Comparison of ENCODE assay signal across 15 cellular contexts in genomic region chr11:47778878-47779483, GRCh38. TPM values are rescaled to one million over a fixed set of nuclear protein-coding genes. Genes with fewer than 3 reads are reported as not detected.
DNase-seq lines count a peak whose midpoint lies in the region; ATAC-seq and TF ChIP-seq lines count a peak whose summit lies in the region.
"Had no signal": no experiment of that assay in that cellular context is flagged by ENCODE, and none has a peak within 500 bp of the region (broad histone marks: within the 10 kb centered on the region; RNA-seq: fewer than 3 reads in every experiment).

No MANE protein-coding gene starts in this region.

- intact Hi-C loops in left ventricle myocardium superior (cut with micrococcal nuclease) = no loop called here

- H3K9me3 Mint-ChIP-seq in central memory CD8-positive, alpha-beta T cell = no peaks in the 10 kb centered on the region
- no peaks in the 10 kb centered on the region for H3K9me3 Mint-ChIP-seq in GM23338
- H3K9me3 Mint-ChIP-seq: CD4-positive, alpha-beta memory T cell had no signal

- H3K27me3 ChIP-seq in osteoblast (ENCODE audit: insufficient read depth, low read length) (no peaks in the 10 kb centered on the region), GM23338 (ENCODE audit: insufficient read depth) (no peaks in the 10 kb centered on the region)
- H3K27me3 ChIP-seq: BE2C had no signal

- H2AFZ ChIP-seq in osteoblast (ENCODE audit: low read length) = no peak overlapping the region
- H2AFZ ChIP-seq in GM23338 = no peak overlapping the region

- H4K20me1 ChIP-seq in osteoblast (ENCODE audit: insufficient read depth, low read length) (no peaks in the 10 kb centered on the region), GM23338 (replicated peaks; ENCODE audit: insufficient read depth) (peaks cover 3% of the 10 kb centered on the region; the same call in 1 of the 2 replicates)

- no peaks in the 10 kb centered on the region for H3K9me2 ChIP-seq in GM23338 (ENCODE audit: insufficient read depth)

- H3K4me1 Mint-ChIP-seq in central memory CD8-positive, alpha-beta T cell = no peaks in the 10 kb centered on the region
- H3K4me1 Mint-ChIP-seq in GM23338 = no peaks in the 10 kb centered on the region
- H3K4me1 Mint-ChIP-seq: CD4-positive, alpha-beta memory T cell had no signal

- TF ChIP-seq CTCF in osteoblast (IDR thresholded peaks at IDR 0.05; ENCODE audit: extremely low read depth, low read depth, low read length) (no peak), GM23338 (conservative IDR thresholded peaks at IDR 0.05; ENCODE audit: low read depth in 2 of 2) (no peak)

- DNase-seq in SK-N-MC (ENCODE audit: low read depth, low spot score) (no peak), left ventricle myocardium superior (no peak), osteoblast (ENCODE audit: insufficient read length, low spot score, missing footprints) (peak; percentile 17), DMS 273 (lab: John Stamatoyannopoulos, UW; ENCODE audit: unreplicated experiment) (no peak), foreskin melanocyte (no peak), GM23338 (ENCODE audit: low spot score) (no peak)
- no peak for DNase-seq in central memory CD8-positive, alpha-beta T cell (ENCODE audit: low spot score in 2 of 2)
- DNase-seq: BE2C; CD4-positive, alpha-beta memory T cell; DMS153; DMS79 treated with DMSO at 0.1 percent for 48 hours; EL had no signal

- H3K4me3 ChIP-seq in SK-N-MC (no peak overlapping the region), osteoblast (ENCODE audit: insufficient read depth, low read length) (no peak overlapping the region), GM23338 (no peak overlapping the region)
- H3K4me3 ChIP-seq: A549, HAP-1 had no signal

- H3K4me1 ChIP-seq in osteoblast (ENCODE audit: insufficient read depth, low read length) (no peaks in the 10 kb centered on the region), GM23338 (ENCODE audit: insufficient read depth) (no peaks in the 10 kb centered on the region)
- H3K4me1 ChIP-seq: A549, BE2C, HAP-1 had no signal

- H3K27ac ChIP-seq in SK-N-MC = peak overlapping the region; percentile 44; the same call in 1 of the 2 replicates
- no peak overlapping the region for H3K27ac ChIP-seq in osteoblast (ENCODE audit: low read depth, low read length)
- H3K27ac ChIP-seq in GM23338 (ENCODE audit: low read depth) = no peak overlapping the region
- H3K27ac ChIP-seq: A549, C4-2B had no signal

- H3K9me3 ChIP-seq in SK-N-MC (ENCODE audit: low read depth, low read length) = no peaks in the 10 kb centered on the region
- H3K9me3 ChIP-seq in osteoblast (ENCODE audit: low read depth, low read length) = no peaks in the 10 kb centered on the region
- H3K9me3 ChIP-seq: A549, BE2C, HAP-1 had no signal

- no peak for ATAC-seq in central memory CD8-positive, alpha-beta T cell (replicated peaks; ENCODE audit: extremely low read depth, poor library complexity, severe bottlenecking)
- ATAC-seq in left ventricle myocardium superior (peak; percentile 80), GM23338 (no peak)
- ATAC-seq: A549 had no signal

- H3K9ac ChIP-seq in SK-N-MC (ENCODE audit: insufficient read length) = no peak overlapping the region

- peaks cover 47% of the 10 kb centered on the region for H3K36me3 Mint-ChIP-seq in central memory CD8-positive, alpha-beta T cell (ENCODE audit: insufficient read depth)
- peaks cover 67% of the 10 kb centered on the region for H3K36me3 Mint-ChIP-seq in GM23338 (ENCODE audit: low read depth)

- no peaks in the 10 kb centered on the region for H3K27me3 Mint-ChIP-seq in central memory CD8-positive, alpha-beta T cell
- H3K27me3 Mint-ChIP-seq in GM23338 (ENCODE audit: insufficient read depth, low read depth, poor library complexity) = peaks cover 7% of the 10 kb centered on the region
- H3K27me3 Mint-ChIP-seq: CD4-positive, alpha-beta memory T cell had no signal

- peak overlapping the region; percentile 22 for H3K27ac Mint-ChIP-seq in central memory CD8-positive, alpha-beta T cell (ENCODE audit: low read depth)
- H3K27ac Mint-ChIP-seq in GM23338 = no peak overlapping the region

- H3F3A ChIP-seq in GM23338 (replicated peaks; ENCODE audit: low read depth) = no peaks in the 10 kb centered on the region; the same call in 1 of the 2 replicates

- H3K4me3 Mint-ChIP-seq in central memory CD8-positive, alpha-beta T cell = no peak overlapping the region
- no peak overlapping the region for H3K4me3 Mint-ChIP-seq in GM23338
- H3K4me3 Mint-ChIP-seq: CD4-positive, alpha-beta memory T cell had no signal

- no peak overlapping the region for H3K4me2 ChIP-seq in osteoblast (ENCODE audit: insufficient read depth, low read length)
- no peak overlapping the region for H3K4me2 ChIP-seq in GM23338
- H3K4me2 ChIP-seq: A549 had no signal

- no peaks in the 10 kb centered on the region for H3K79me2 ChIP-seq in osteoblast (ENCODE audit: insufficient read depth, low read length)
- no peaks in the 10 kb centered on the region for H3K79me2 ChIP-seq in GM23338 (replicated peaks; ENCODE audit: insufficient read depth)

- peaks cover 82% of the 10 kb centered on the region for H3K36me3 ChIP-seq in SK-N-MC (ENCODE audit: insufficient read depth, low read length)
- peaks cover 59% of the 10 kb centered on the region for H3K36me3 ChIP-seq in osteoblast (ENCODE audit: insufficient read depth, low read length)
- H3K36me3 ChIP-seq in GM23338 (ENCODE audit: insufficient read depth) = peaks cover 60% of the 10 kb centered on the region

TF ChIP-seq in GM23338, 12 proteins besides CTCF, POLR2A, EP300 and RAD21:
- no peak for TF ChIP-seq CREB1 (CRISPR knock-in tag; IDR thresholded peaks at IDR 0.05; ENCODE audit: low read depth)
TF ChIP-seq in GM23338: peak in this region for 0.

RNA-seq across cellular contexts. Expression of gene FNBP4, which starts 11.8 kb away (rescaled TPM):
- total RNA-seq in left ventricle myocardium superior (48.7 TPM), osteoblast (126 and 130 TPM in 2 replicates)
- 64.0 and 102 TPM in 2 replicates for total RNA-seq in GM23338 (2014; rRNA removed; shearing (Covaris generic))
- 45.1 and 55.5 TPM in 2 replicates for polyA plus RNA-seq in GM23338 (2016; fragmentation: Nextera tagmentation; extraction: Ambion mirVana)
